ENCODE assay signal across 12 cellular contexts in genomic region chr16:4513881-4514280, GRCh38. TPM values are rescaled to one million over a fixed set of nuclear protein-coding genes. Genes with fewer than 3 reads are reported as not detected.
DNase-seq lines count a peak whose midpoint lies in the region; ATAC-seq and TF ChIP-seq lines count a peak whose summit lies in the region.
"Had no signal": no experiment of that assay in that cellular context is flagged by ENCODE, and none has a peak within 500 bp of the region (broad histone marks: within the 10 kb centered on the region; RNA-seq: fewer than 3 reads in every experiment).

No MANE protein-coding gene starts in this region.

- H3K4me1 ChIP-seq in heart left ventricle: peaks cover 0 to 67% (median 51%) of the 10 kb centered on the region in 12 donors
- no peaks in the 10 kb centered on the region for H3K4me1 ChIP-seq in endocrine pancreas (ENCODE audit: control insufficient read depth, insufficient read depth, low read length)
- peaks cover 0 to 66% (median 25%) of the 10 kb centered on the region in 4 donors for H3K4me1 ChIP-seq in tibial nerve
- no peaks in the 10 kb centered on the region for H3K4me1 ChIP-seq in Caco-2

- peaks cover 41% of the 10 kb centered on the region for H3K36me3 Mint-ChIP-seq in Caco-2 (ENCODE audit: insufficient read depth, unreplicated experiment)

- intact Hi-C loops in heart left ventricle (cut with DNase I) (loop anchor here in 9 of 10 donors (5.0 to 10.0 kb wide), 4 partner anchors 33 to 443 kb away; partner anchors contain the start of gene SEC14L5 (in 6 of the 9)), Right ventricle myocardium superior (cut with DNase I) (no loop called here), Caco-2 (cut with micrococcal nuclease; ENCODE audit: unreplicated experiment) (no loop called here)

- no peak overlapping the region for H3K4me3 ChIP-seq in heart left ventricle
- H3K4me3 ChIP-seq in endocrine pancreas (ENCODE audit: control insufficient read depth, insufficient read depth, low read length): no peak overlapping the region
- H3K4me3 ChIP-seq in tibial nerve: no peak overlapping the region
- no peak overlapping the region for H3K4me3 ChIP-seq in Caco-2 (ENCODE audit: low read depth, low read length)
- H3K4me3 ChIP-seq: mucosa of descending colon had no signal

- no peaks in the 10 kb centered on the region for H3K9me3 Mint-ChIP-seq in Caco-2 (ENCODE audit: unreplicated experiment)

- no peak overlapping the region for H3K4me3 Mint-ChIP-seq in Caco-2 (ENCODE audit: unreplicated experiment)

- DNase-seq in heart left ventricle: no peak
- DNase-seq in Right ventricle myocardium superior: no peak
- DNase-seq in tibial nerve (ENCODE audit: low spot score in 2 of 2): no peak
- no peak for DNase-seq in Caco-2
- no peak for DNase-seq in NCI-H345 (lab: John Stamatoyannopoulos, UW)
- DNase-seq: activated T-cell treated with anti-CD3 and anti-CD28 coated beads, Interleukin-2, amount 50 U/mL, for 1 hour; cortex of kidney; NCI-H1092 treated with DMSO at 0.1 percent for 48 hours; NK-92 treated with Interleukin-12 subunit alpha and Interleukin-12 subunit beta, amount 100 ng/mL, for 24 hours; stimulated activated naive B cell treated with anti-CD40 and anti-IgM and Interleukin-4, amounts not matched to agents 10 μg/mL and 1 μg/mL and 100 μg/mL, for 72 hours had no signal

- ATAC-seq in heart left ventricle: no peak
- ATAC-seq in Right ventricle myocardium superior (ENCODE audit: poor library complexity): no peak
- ATAC-seq: mucosa of descending colon; stimulated activated naive B cell treated with anti-CD40 and anti-IgM and Interleukin-4, amounts not matched to agents 10 μg/mL and 1 μg/mL and 100 μg/mL, for 72 hours had no signal

- TF ChIP-seq EP300 in tibial nerve (IDR thresholded peaks at IDR 0.05): no peak

- H3K9ac ChIP-seq in endocrine pancreas (ENCODE audit: control insufficient read depth, insufficient read depth, low read length): peak overlapping the region; percentile 11

- H3K27me3 ChIP-seq in heart left ventricle: no peaks in the 10 kb centered on the region
- H3K27me3 ChIP-seq in endocrine pancreas (ENCODE audit: control insufficient read depth, insufficient read depth, low read length): no peaks in the 10 kb centered on the region
- H3K27me3 ChIP-seq in tibial nerve: no peaks in the 10 kb centered on the region
- no peaks in the 10 kb centered on the region for H3K27me3 ChIP-seq in Caco-2 (replicated peaks; ENCODE audit: control insufficient read depth, insufficient read depth, low read length)

- POLR2A ChIA-PET in Caco-2 (lab: Charles Lee): no interaction called here

- H3K4me1 Mint-ChIP-seq in Caco-2 (ENCODE audit: low read depth, unreplicated experiment): no peaks in the 10 kb centered on the region

- CTCF ChIA-PET in Caco-2 (lab: Charles Lee): interaction anchor here (1.3 kb wide), 1 partner anchor 13 kb away, joined by 3 read pairs; no protein-coding TSS in a partner anchor

- no peak overlapping the region for H3K27ac Mint-ChIP-seq in Caco-2 (ENCODE audit: unreplicated experiment)

- peak overlapping the region; percentile 23 to 87 (median 72) for H3K27ac ChIP-seq in heart left ventricle
- H3K27ac ChIP-seq in tibial nerve: peak overlapping the region in 3 of 4 donors; percentile 69 to 90 (median 78)

- no TSS peak for BruUV-seq in Caco-2 (replicated peaks; lab: Mats Ljungman, UMichigan)

- TF ChIP-seq POLR2A in heart left ventricle (IDR thresholded peaks at IDR 0.05) (no peak), tibial nerve (IDR thresholded peaks at IDR 0.05) (no peak)

- H3K27me3 Mint-ChIP-seq in Caco-2 (ENCODE audit: insufficient read depth, unreplicated experiment): no peaks in the 10 kb centered on the region
- H3K27me3 Mint-ChIP-seq: stimulated activated naive B cell treated with anti-CD40 and anti-IgM and Interleukin-4, amounts not matched to agents 10 μg/mL and 1 μg/mL and 100 μg/mL, for 72 hours had no signal

- H3K9me3 ChIP-seq in heart left ventricle (no peaks in the 10 kb centered on the region), endocrine pancreas (ENCODE audit: control insufficient read depth, low read length) (no peaks in the 10 kb centered on the region), tibial nerve (no peaks in the 10 kb centered on the region), Caco-2 (no peaks in the 10 kb centered on the region)
- H3K9me3 ChIP-seq: mucosa of descending colon had no signal

- 91 to 95% (median 93%) methylated on average over 5 to 7 of the region's 7 CpGs for WGBS in heart left ventricle, 4 donors
- WGBS in tibial nerve, 2 donors: 93 to 96% methylated on average over 6 to 7 of the region's 7 CpGs

- TF ChIP-seq CTCF in heart left ventricle (IDR thresholded peaks at IDR 0.05) (no peak), tibial nerve (IDR thresholded peaks at IDR 0.05) (no peak), Caco-2 (IDR thresholded peaks at IDR 0.05; ENCODE audit: insufficient read depth in 1 of 2, low read depth in 1 of 2, low read length in 1 of 2, severe bottlenecking in 1 of 2, unreplicated experiment in 1 of 2) (no peak)

- H3K36me3 ChIP-seq in heart left ventricle (peaks cover 0 to 51% (median 40%) of the 10 kb centered on the region in 9 donors), endocrine pancreas (ENCODE audit: control insufficient read depth, insufficient read depth, low read length) (peaks cover 1% of the 10 kb centered on the region), tibial nerve (peaks cover 0 to 51% (median 15%) of the 10 kb centered on the region in 3 donors), Caco-2 (ENCODE audit: control insufficient read depth, insufficient read depth, low read length) (peaks cover 5% of the 10 kb centered on the region)

RNA-seq across cellular contexts. Expression of gene CDIP1, which starts 24.7 kb away (rescaled TPM):
- 10 to 100 TPM; 44.6 to 51.1 (median 46.4) TPM for total RNA-seq in heart left ventricle
- polyA plus RNA-seq in heart left ventricle: 10 to 100 TPM; 33.3 to 44.6 TPM
- 45.2 TPM for total RNA-seq in Right ventricle myocardium superior
- 10 to 100 TPM; 16.2 to 40.2 (median 24.0) TPM for total RNA-seq in tibial nerve
- 45.0 and 51.7 TPM in 2 replicates for total RNA-seq in Caco-2 (2022)

RNA-seq across cellular contexts. Expression of gene HMOX2, which starts 37.7 kb away (rescaled TPM):
- 100 to 1,000 TPM in 5 of 9 donors, 10 to 100 TPM in 4; 60.6 to 250 (median 117) TPM for total RNA-seq in heart left ventricle
- polyA plus RNA-seq in heart left ventricle: 100 to 1,000 TPM; 113 to 245 TPM
- 125 TPM for total RNA-seq in Right ventricle myocardium superior
- 10 to 100 TPM; 55.7 to 75.6 (median 63.1) TPM for total RNA-seq in tibial nerve
- total RNA-seq in Caco-2 (2022): 35.7 and 36.7 TPM in 2 replicates

RNA-seq across cellular contexts. Expression of gene NMRAL1, which starts 39.5 kb away (rescaled TPM):
- total RNA-seq in heart left ventricle (10 to 100 TPM; 12.0 to 47.5 (median 23.4) TPM), Right ventricle myocardium superior (24.9 TPM), tibial nerve (10 to 100 TPM; 55.5 to 61.8 (median 57.7) TPM), Caco-2 (2022) (68.3 and 71.1 TPM in 2 replicates)
- 10 to 100 TPM; 25.4 to 28.0 TPM for polyA plus RNA-seq in heart left ventricle

RNA-seq across cellular contexts. Expression of gene C16orf96, which starts 42.3 kb away (rescaled TPM):
- total RNA-seq in heart left ventricle (under 1 TPM in 7 of 9 donors, not detected in 2; 0.05 to 0.19 (median 0.15) TPM), Right ventricle myocardium superior (0.11 TPM), tibial nerve (under 1 TPM in 2 of 4 donors, not detected in 2; 0.20 to 0.21 TPM), Caco-2 (2022) (0.11 and 0.19 TPM in 2 replicates)
- under 1 TPM; 0.01 to 0.04 TPM for polyA plus RNA-seq in heart left ventricle
- total RNA-seq: mucosa of descending colon had no signal

Comparison
In these comparisons a context has a peak if more than half of its experiments do, and no peak if none do; other contexts are left out.
1. intact Hi-C loops: an anchor here in heart left ventricle (5.0 to 10.0 kb wide); none called in Right ventricle myocardium superior and Caco-2.